ENCODE assay signal across 8 cellular contexts in the genomic region with DNA sequence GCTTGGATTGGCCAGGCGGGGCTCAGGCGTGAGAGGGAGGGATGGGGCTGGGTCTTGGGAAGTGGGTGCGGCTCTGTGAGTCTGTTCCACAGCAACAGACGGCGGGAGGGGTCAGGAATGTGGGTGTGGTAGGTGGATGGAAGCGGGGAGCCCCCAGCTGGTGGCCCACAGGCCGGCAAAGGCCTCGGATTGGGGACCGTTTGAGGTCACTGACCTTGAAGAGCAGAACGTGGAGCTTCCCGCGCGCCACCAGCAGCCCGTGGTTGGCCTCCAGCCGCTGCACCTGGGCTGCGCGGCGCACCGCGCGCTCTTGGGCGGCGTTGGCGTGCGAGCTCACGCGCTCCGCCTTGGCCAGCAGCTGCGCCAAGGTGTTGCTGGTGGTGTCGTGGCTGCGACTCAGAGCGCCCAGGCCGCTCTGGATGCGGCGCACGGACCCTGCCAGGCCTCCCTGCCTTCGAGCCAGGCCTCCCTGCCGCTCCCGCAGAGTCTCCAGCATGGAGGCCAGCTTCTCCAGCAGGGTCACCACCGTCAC. TPM values are rescaled to one million over a fixed set of nuclear protein-coding genes. Genes with fewer than 3 reads are reported as not detected.
DNase-seq lines count a peak whose midpoint lies in the region; ATAC-seq and TF ChIP-seq lines count a peak whose summit lies in the region.

No MANE protein-coding gene starts in this region.

- no peak for TF ChIP-seq CTCF in WI38 (IDR thresholded peaks at IDR 0.05; ENCODE audit: low read depth, low read length)

- H3K27me3 ChIP-seq in esophagus (ENCODE audit: control insufficient read depth in 1 of 2, insufficient read depth in 2 of 2, low read length in 2 of 2): no peaks in the 10 kb centered on the region

- H3K4me1 ChIP-seq in esophagus (ENCODE audit: control insufficient read depth in 2 of 2, insufficient read depth in 2 of 2, low read length in 1 of 2): peaks cover 3 to 10% of the 10 kb centered on the region in 2 donors
- no peaks in the 10 kb centered on the region for H3K4me1 ChIP-seq in urinary bladder (ENCODE audit: insufficient read depth)

- peak; percentile 50 for ATAC-seq in HG02798 (IDR thresholded peaks at IDR 0.05; ENCODE audit: poor library complexity, unreplicated experiment)

- H3K27ac ChIP-seq in esophagus (ENCODE audit: low read depth in 2 of 2, low read length in 1 of 2) (peak overlapping the region; percentile 88 to 93), urinary bladder (ENCODE audit: low read depth) (peak overlapping the region; percentile 91)

- no peaks in the 10 kb centered on the region for H3K36me3 ChIP-seq in esophagus (ENCODE audit: control insufficient read depth in 2 of 2, insufficient read depth in 2 of 2, low read length in 1 of 2)
- no peaks in the 10 kb centered on the region for H3K36me3 ChIP-seq in urinary bladder (ENCODE audit: insufficient read depth)

- no peaks in the 10 kb centered on the region for H3K9me3 ChIP-seq in esophagus (ENCODE audit: control insufficient read depth in 2 of 2, insufficient read depth in 1 of 2, low read depth in 1 of 2, low read length in 1 of 2)

- DNase-seq in DMS79 (lab: John Stamatoyannopoulos, UW) (peak; percentile 23), DMS79 treated with DMSO at 0.1 percent for 48 hours (lab: John Stamatoyannopoulos, UW) (no peak), myocyte (ENCODE audit: low read depth) (peak; percentile 99), NCI-H2196 (lab: John Stamatoyannopoulos, UW; ENCODE audit: unreplicated experiment) (no peak)

- H3K4me3 ChIP-seq in WI38 (ENCODE audit: low read depth, low read length) (peak overlapping the region; percentile 74), esophagus (ENCODE audit: low read depth in 1 of 2, low read length in 2 of 2) (peak overlapping the region; percentile 37 to 59), urinary bladder (ENCODE audit: low read depth, low read length) (peak overlapping the region; percentile 55)

- WGBS in esophagus, 2 donors: 2% methylated on average over 38 to 40 of the region's 40 CpGs
- WGBS in urinary bladder: under 1% methylated on average over 40 of the region's 40 CpGs

RNA-seq across cellular contexts. Expression of a gene that starts 0.4 kb away (rescaled TPM):
- polyA plus RNA-seq in esophagus (10 to 100 TPM; 16.7 to 23.0 TPM), urinary bladder (254 TPM)
- total RNA-seq in myocyte (124 and 168 TPM in 2 replicates), urinary bladder (36.7 TPM)
- 69.9 TPM for polyA plus RNA-seq in myocyte (2012)

Comparison
In these comparisons a context has a peak if more than half of its experiments do, and no peak if none do; other contexts are left out.
1. DNase-seq: peak in DMS79 (single experiment) and myocyte (single experiment); none in DMS79 treated with DMSO at 0.1 percent for 48 hours (single experiment) and NCI-H2196 (single experiment).
2. Peak in every context shown above with its lines, with median percentiles within 50 percentile points of each other: H3K4me3 ChIP-seq.